In the genomic region with DNA sequence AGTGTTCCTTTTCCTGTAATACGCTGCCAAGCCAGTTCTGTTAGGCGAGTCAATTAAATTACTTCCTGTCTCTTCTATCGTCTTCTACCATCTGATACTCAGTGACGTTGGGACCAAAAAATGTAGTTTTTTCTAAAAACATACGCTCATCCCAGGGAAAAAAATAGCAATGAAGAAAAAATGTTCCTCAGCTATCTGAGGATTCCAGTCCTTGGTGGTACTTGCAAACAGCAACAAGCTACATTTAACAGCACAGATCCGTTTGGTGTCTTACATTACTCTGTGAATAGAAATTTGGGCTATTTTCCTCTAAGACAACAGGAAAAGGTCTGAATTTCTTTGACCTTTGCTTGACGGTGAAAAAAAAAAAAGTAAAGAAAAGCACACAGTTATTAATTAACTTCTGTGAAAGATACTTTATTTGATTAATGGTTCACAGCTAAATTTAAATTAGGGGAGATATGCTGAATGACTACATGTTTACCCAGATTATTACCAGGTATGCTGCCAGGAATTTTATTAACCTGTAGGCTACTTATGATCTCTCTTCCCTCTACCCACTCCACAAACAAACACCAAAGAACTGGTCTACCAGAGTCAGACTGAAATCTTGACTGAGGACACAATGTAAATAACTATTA, we compare ENCODE assay signal across 8 cellular contexts.
DNase-seq lines count a peak whose midpoint lies in the region; ATAC-seq and TF ChIP-seq lines count a peak whose summit lies in the region.

No MANE protein-coding gene starts in this region.

- no peak overlapping the region for H2BK120ac ChIP-seq in neuronal stem cell (ENCODE audit: low read depth, low read length)

- DNase-seq in Peyer's patch: no peak
- DNase-seq in heart left ventricle: peak in 1 of 5 donors; percentile 24
- no peak for DNase-seq in thyroid gland
- no peak for DNase-seq in neuronal stem cell (ENCODE audit: low spot score)
- DNase-seq in NCI-H1092 (lab: John Stamatoyannopoulos, UW): no peak
- DNase-seq in activated CD4-positive, alpha-beta T cell treated with anti-CD3 and anti-CD28 coated beads for 48 hours: no peak

- no peak overlapping the region for H3K9ac ChIP-seq in neuronal stem cell (ENCODE audit: low read depth, low read length, poor library complexity)

- H3K4me1 ChIP-seq in Peyer's patch (peaks cover 0 to 40% (median 0%) of the 10 kb centered on the region in 4 donors), heart left ventricle (peaks cover 0 to 48% (median 24%) of the 10 kb centered on the region in 12 donors), thyroid gland (peaks cover 35 to 50% of the 10 kb centered on the region in 2 donors), neuronal stem cell (ENCODE audit: control insufficient read depth in 2 of 2, insufficient read depth in 1 of 2, low read depth in 1 of 2, low read length in 2 of 2) (peaks cover 5 to 12% of the 10 kb centered on the region in 2 donors)

- TF ChIP-seq CTCF in 22Rv1 (IDR thresholded peaks at IDR 0.05) (no peak), Peyer's patch (IDR thresholded peaks at IDR 0.05) (no peak), heart left ventricle (IDR thresholded peaks at IDR 0.05) (no peak), thyroid gland (IDR thresholded peaks at IDR 0.05) (no peak)

- H3K9me3 ChIP-seq in Peyer's patch: no peaks in the 10 kb centered on the region
- H3K9me3 ChIP-seq in heart left ventricle: no peaks in the 10 kb centered on the region
- no peaks in the 10 kb centered on the region for H3K9me3 ChIP-seq in thyroid gland
- H3K9me3 ChIP-seq in neuronal stem cell (replicated peaks in 1 of 2; ENCODE audit: control insufficient read depth in 2 of 2, insufficient read depth in 1 of 2, low read depth in 1 of 2, low read length in 2 of 2): no peaks in the 10 kb centered on the region

- no peaks in the 10 kb centered on the region for H3K79me1 ChIP-seq in neuronal stem cell (ENCODE audit: low read depth, low read length)

- peak overlapping the region; percentile 93 for H3K27ac ChIP-seq in 22Rv1
- H3K27ac ChIP-seq in Peyer's patch: peak overlapping the region; percentile 13 to 67 (median 50)
- H3K27ac ChIP-seq in heart left ventricle: peak overlapping the region in 11 of 12 donors; percentile 58 to 82 (median 71)
- H3K27ac ChIP-seq in thyroid gland: peak overlapping the region; percentile 74 to 80 (median 79)
- no peak overlapping the region for H3K27ac ChIP-seq in neuronal stem cell (replicated peaks; ENCODE audit: low read length)

- no peak overlapping the region for H3K18ac ChIP-seq in neuronal stem cell (ENCODE audit: low read length)

- 35 to 46% (median 41%) methylated on average over 7 of the region's 7 CpGs for WGBS in heart left ventricle, 4 donors
- WGBS in thyroid gland, 2 donors: 46 to 47% methylated on average over 7 of the region's 7 CpGs
- no CpG with 5 or more reads among the region's 7 CpGs for WGBS in neuronal stem cell (ENCODE audit: extremely low coverage in 2 of 2, insufficient read length in 2 of 2, insufficient replicate concordance in 1 of 2), 2 donors

- H2AK5ac ChIP-seq in neuronal stem cell (ENCODE audit: low read depth, low read length): no peak overlapping the region

- H3K4me3 ChIP-seq in Peyer's patch (peak overlapping the region in 3 of 4 donors; percentile 6 to 22 (median 7)), heart left ventricle (no peak overlapping the region), thyroid gland (replicated peaks in 1 of 3) (no peak overlapping the region), neuronal stem cell (ENCODE audit: low read length in 2 of 2) (no peak overlapping the region)

- no peak overlapping the region for H2BK15ac ChIP-seq in neuronal stem cell (ENCODE audit: low read length)

- intact Hi-C loops in heart left ventricle (cut with DNase I): loop anchor here in 1 of 10 donors (10.0 kb wide), 1 partner anchor 86 kb away; no protein-coding TSS in a partner anchor
- intact Hi-C loops in thyroid gland (cut with DNase I): no loop called here

- H4K91ac ChIP-seq in neuronal stem cell (ENCODE audit: low read depth, low read length, poor library complexity): no peak overlapping the region

- no peak overlapping the region for H3K14ac ChIP-seq in neuronal stem cell (ENCODE audit: low read length)

- H3K23ac ChIP-seq in neuronal stem cell (ENCODE audit: low read depth, low read length, poor library complexity): no peak overlapping the region

- no peak overlapping the region for H2BK12ac ChIP-seq in neuronal stem cell (ENCODE audit: low read length)

- H2AFZ ChIP-seq in neuronal stem cell (ENCODE audit: low read length): no peak overlapping the region

- TF ChIP-seq POLR2A in Peyer's patch (IDR thresholded peaks at IDR 0.05) (no peak), heart left ventricle (IDR thresholded peaks at IDR 0.05) (no peak), thyroid gland (IDR thresholded peaks at IDR 0.05) (no peak)

- H3K36me3 ChIP-seq in Peyer's patch (no peaks in the 10 kb centered on the region), heart left ventricle (no peaks in the 10 kb centered on the region), thyroid gland (no peaks in the 10 kb centered on the region), neuronal stem cell (replicated peaks in 1 of 2; ENCODE audit: control insufficient read depth in 2 of 2, insufficient read depth in 2 of 2, low read length in 2 of 2) (no peaks in the 10 kb centered on the region)

- H3K4me2 ChIP-seq in neuronal stem cell (ENCODE audit: insufficient read depth, low read length, poor library complexity, severe bottlenecking): no peak overlapping the region

- H3K27me3 ChIP-seq in Peyer's patch: no peaks in the 10 kb centered on the region
- H3K27me3 ChIP-seq in heart left ventricle: no peaks in the 10 kb centered on the region
- no peaks in the 10 kb centered on the region for H3K27me3 ChIP-seq in thyroid gland
- no peaks in the 10 kb centered on the region for H3K27me3 ChIP-seq in neuronal stem cell (ENCODE audit: control insufficient read depth in 3 of 3, insufficient read depth in 3 of 3, low read depth in 1 of 3, low read length in 3 of 3)

- no peak overlapping the region for H3K4ac ChIP-seq in neuronal stem cell (ENCODE audit: low read length)

- H2BK5ac ChIP-seq in neuronal stem cell (ENCODE audit: low read length): no peak overlapping the region

- ATAC-seq in GM21360 (IDR thresholded peaks at IDR 0.05; ENCODE audit: unreplicated experiment) (peak; percentile 9), heart left ventricle (peak; percentile 42 to 90 (median 79))

- no peak overlapping the region for H4K8ac ChIP-seq in neuronal stem cell (ENCODE audit: low read depth, low read length)

Comparison
In these comparisons a context has a peak if more than half of its experiments do, and no peak if none do; other contexts are left out.
1. H3K4me3 ChIP-seq: peak in Peyer's patch (3 of 4); none in heart left ventricle (0 of 12), thyroid gland (0 of 3) and neuronal stem cell (0 of 2).